3 cellular contexts compared by ENCODE assay signal in the genomic region with DNA sequence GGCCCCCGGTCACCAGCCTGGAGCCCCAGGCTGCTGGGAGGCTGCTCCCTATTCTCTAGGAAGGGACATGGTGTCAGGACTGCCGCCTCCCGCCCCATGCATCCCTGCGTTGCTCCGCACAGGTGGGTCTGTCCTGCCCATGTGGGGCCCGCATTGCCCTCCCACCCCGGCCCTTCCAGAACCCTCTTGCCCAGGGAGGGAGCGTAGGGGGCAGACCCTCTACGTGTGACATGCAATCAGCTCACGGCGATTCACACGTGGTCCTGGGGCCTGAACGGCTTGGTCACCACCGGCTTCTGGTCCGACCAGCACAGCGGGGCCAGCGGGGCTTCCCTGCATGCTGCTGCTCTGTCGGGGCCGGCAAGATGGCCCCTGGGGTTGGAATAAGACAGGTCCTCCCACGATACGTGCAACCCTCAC.
TF ChIP-seq lines count a peak whose summit lies in the region.

No MANE protein-coding gene starts in this region.

TF ChIP-seq in HepG2, 621 proteins besides CTCF, POLR2A, EP300 and RAD21:
- TF ChIP-seq ELF1 (CRISPR knock-in tag; IDR thresholded peaks at IDR 0.05) (no peak), ATAD3A (CRISPR knock-in tag; IDR thresholded peaks at IDR 0.05) (no peak), RFX3 (CRISPR knock-in tag; IDR thresholded peaks at IDR 0.05) (no peak), BHLHE40 (IDR thresholded peaks at IDR 0.05; ENCODE audit: low read length) (no peak), TRIM24 (CRISPR knock-in tag; IDR thresholded peaks at IDR 0.05) (no peak), ZNF331 (CRISPR knock-in tag; IDR thresholded peaks at IDR 0.05) (no peak), ZNF24 (IDR thresholded peaks at IDR 0.05) (no peak), ZNF546 (CRISPR knock-in tag; conservative IDR thresholded peaks at IDR 0.05) (no peak), DR1 (CRISPR knock-in tag; IDR thresholded peaks at IDR 0.05) (no peak), ISX (CRISPR knock-in tag; conservative IDR thresholded peaks at IDR 0.05) (no peak), ZNF564 (CRISPR knock-in tag; IDR thresholded peaks at IDR 0.05) (no peak), ZNF264 (CRISPR knock-in tag; IDR thresholded peaks at IDR 0.05) (no peak), FOSL1 (CRISPR knock-in tag; IDR thresholded peaks at IDR 0.05; ENCODE audit: borderline replicate concordance) (no peak), ZBTB7B (CRISPR knock-in tag; IDR thresholded peaks at IDR 0.05) (no peak), AGO1 (IDR thresholded peaks at IDR 0.05; ENCODE audit: low read depth, low read length, poor library complexity, severe bottlenecking) (no peak), HES4 (CRISPR knock-in tag; IDR thresholded peaks at IDR 0.05; ENCODE audit: borderline replicate concordance) (no peak)
- TF ChIP-seq, protein P1, sequence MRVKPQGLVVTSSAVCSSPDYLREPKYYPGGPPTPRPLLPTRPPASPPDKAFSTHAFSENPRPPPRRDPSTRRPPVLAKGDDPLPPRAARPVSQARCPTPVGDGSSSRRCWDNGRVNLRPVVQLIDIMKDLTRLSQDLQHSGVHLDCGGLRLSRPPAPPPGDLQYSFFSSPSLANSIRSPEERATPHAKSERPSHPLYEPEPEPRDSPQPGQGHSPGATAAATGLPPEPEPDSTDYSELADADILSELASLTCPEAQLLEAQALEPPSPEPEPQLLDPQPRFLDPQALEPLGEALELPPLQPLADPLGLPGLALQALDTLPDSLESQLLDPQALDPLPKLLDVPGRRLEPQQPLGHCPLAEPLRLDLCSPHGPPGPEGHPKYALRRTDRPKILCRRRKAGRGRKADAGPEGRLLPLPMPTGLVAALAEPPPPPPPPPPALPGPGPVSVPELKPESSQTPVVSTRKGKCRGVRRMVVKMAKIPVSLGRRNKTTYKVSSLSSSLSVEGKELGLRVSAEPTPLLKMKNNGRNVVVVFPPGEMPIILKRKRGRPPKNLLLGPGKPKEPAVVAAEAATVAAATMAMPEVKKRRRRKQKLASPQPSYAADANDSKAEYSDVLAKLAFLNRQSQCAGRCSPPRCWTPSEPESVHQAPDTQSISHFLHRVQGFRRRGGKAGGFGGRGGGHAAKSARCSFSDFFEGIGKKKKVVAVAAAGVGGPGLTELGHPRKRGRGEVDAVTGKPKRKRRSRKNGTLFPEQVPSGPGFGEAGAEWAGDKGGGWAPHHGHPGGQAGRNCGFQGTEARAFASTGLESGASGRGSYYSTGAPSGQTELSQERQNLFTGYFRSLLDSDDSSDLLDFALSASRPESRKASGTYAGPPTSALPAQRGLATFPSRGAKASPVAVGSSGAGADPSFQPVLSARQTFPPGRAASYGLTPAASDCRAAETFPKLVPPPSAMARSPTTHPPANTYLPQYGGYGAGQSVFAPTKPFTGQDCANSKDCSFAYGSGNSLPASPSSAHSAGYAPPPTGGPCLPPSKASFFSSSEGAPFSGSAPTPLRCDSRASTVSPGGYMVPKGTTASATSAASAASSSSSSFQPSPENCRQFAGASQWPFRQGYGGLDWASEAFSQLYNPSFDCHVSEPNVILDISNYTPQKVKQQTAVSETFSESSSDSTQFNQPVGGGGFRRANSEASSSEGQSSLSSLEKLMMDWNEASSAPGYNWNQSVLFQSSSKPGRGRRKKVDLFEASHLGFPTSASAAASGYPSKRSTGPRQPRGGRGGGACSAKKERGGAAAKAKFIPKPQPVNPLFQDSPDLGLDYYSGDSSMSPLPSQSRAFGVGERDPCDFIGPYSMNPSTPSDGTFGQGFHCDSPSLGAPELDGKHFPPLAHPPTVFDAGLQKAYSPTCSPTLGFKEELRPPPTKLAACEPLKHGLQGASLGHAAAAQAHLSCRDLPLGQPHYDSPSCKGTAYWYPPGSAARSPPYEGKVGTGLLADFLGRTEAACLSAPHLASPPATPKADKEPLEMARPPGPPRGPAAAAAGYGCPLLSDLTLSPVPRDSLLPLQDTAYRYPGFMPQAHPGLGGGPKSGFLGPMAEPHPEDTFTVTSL (CRISPR knock-in tag; IDR thresholded peaks at IDR 0.05; ENCODE audit: borderline replicate concordance), result no peak
- TF ChIP-seq, protein P2, sequence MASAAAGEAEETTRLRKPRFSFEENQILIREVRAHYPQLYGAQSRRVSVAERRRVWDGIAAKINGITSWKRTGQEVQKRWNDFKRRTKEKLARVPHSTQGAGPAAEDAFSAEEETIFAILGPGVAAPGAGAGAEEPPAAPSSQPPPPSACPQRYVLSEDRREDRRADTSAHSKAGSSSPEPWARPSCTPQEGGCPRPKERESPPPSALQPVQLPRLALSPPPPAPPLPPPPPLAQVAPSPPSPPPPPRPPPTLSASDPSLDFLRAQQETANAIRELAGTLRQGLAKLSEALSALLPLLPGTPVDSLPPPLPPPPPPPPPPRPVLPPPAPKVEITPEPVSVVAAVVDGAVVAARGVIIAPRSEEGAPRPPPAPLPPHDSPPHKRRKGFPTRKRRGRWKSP (CRISPR knock-in tag; IDR thresholded peaks at IDR 0.05), result no peak

TF ChIP-seq in K562, 482 proteins besides CTCF, POLR2A, EP300 and RAD21:
- TF ChIP-seq SREBF1 (IDR thresholded peaks at IDR 0.05; ENCODE audit: borderline replicate concordance, low read depth, low read length) (no peak), POLR2G (IDR thresholded peaks at IDR 0.05; ENCODE audit: low read depth, low read length) (peak; percentile 37; the same call in 1 of the 2 replicates), HSF4 (CRISPR knock-in tag; IDR thresholded peaks at IDR 0.05; ENCODE audit: borderline replicate concordance) (no peak), ZNF695 (CRISPR knock-in tag; IDR thresholded peaks at IDR 0.05) (no peak), ZC3H11A (IDR thresholded peaks at IDR 0.05; ENCODE audit: low read depth, low read length) (no peak), NR2F6 (CRISPR knock-in tag; IDR thresholded peaks at IDR 0.05) (no peak)

TF ChIP-seq in SK-N-SH, 30 proteins besides CTCF, POLR2A, EP300 and RAD21:
- no peak for TF ChIP-seq RFX5 (IDR thresholded peaks at IDR 0.05; ENCODE audit: low read length)
- TF ChIP-seq, protein P3, sequence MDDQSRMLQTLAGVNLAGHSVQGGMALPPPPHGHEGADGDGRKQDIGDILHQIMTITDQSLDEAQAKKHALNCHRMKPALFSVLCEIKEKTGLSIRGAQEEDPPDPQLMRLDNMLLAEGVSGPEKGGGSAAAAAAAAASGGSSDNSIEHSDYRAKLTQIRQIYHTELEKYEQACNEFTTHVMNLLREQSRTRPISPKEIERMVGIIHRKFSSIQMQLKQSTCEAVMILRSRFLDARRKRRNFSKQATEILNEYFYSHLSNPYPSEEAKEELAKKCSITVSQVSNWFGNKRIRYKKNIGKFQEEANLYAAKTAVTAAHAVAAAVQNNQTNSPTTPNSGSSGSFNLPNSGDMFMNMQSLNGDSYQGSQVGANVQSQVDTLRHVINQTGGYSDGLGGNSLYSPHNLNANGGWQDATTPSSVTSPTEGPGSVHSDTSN (IDR thresholded peaks at IDR 0.05), result no peak
- no peak for TF ChIP-seq GATA2 (CRISPR knock-in tag; IDR thresholded peaks at IDR 0.05)
- no peak for TF ChIP-seq GABPA (IDR thresholded peaks at IDR 0.05; ENCODE audit: low read depth)
- TF ChIP-seq TAF1 (IDR thresholded peaks at IDR 0.05; ENCODE audit: borderline replicate concordance, low read depth, low read length), result no peak
